ENCODE assay signal across 9 cellular contexts in the genomic region with DNA sequence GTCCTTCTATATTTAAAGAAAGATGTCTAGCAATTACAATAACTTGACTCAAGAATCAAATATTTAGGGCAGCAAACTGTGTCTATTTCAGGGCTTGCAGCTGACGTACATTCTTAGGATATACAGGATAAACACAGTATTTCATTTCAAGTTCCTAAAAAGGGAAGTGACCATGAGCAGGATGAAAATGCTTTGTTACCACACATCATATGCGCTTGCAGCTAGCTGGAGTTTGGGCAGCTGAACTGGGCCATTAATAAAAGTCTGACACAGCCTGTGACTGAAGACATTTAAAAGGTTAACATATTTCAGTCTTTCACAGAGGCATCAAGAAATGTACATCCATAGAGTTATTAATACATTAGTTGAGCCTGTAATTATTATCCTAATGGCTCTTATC.
A peak's percentile ranks its signal among the peaks of the same experiment; 100 is the strongest.
DNase-seq lines count a peak whose midpoint lies in the region; ATAC-seq, FAIRE-seq and TF ChIP-seq lines count a peak whose summit lies in the region.
"Had no signal": no experiment of that assay in that cellular context is flagged by ENCODE, and none has a peak within 500 bp of the region (broad histone marks: within the 10 kb centered on the region; RNA-seq: fewer than 3 reads in every experiment).

No MANE protein-coding gene starts in this region.

- POLR2A ChIA-PET in HepG2 (lab: Yijun Ruan, JAX): no interaction called here

- no peak overlapping the region for H2AFZ ChIP-seq in HepG2 (ENCODE audit: low read length)

- no peak for TF ChIP-seq EP300 in stomach (IDR thresholded peaks at IDR 0.05)
- TF ChIP-seq EP300 in HepG2 (IDR thresholded peaks at IDR 0.05; ENCODE audit: low read depth in 2 of 2, low read length in 2 of 2): no peak
- no peak for TF ChIP-seq EP300 in HepG2 (CRISPR knock-in tag; IDR thresholded peaks at IDR 0.05; ENCODE audit: borderline replicate concordance)

- BruUV-seq in HepG2 (replicated peaks; lab: Mats Ljungman, UMichigan): no TSS peak

- in situ Hi-C loops in HepG2 (cut with HindIII; ENCODE audit: extremely low pct_ligation_motif_present, low pct_unique_long_range_greater_than_20kb): no loop called here

- no peak for TF ChIP-seq RAD21 in HepG2 (CRISPR knock-in tag; IDR thresholded peaks at IDR 0.05)

- intact Hi-C loops in stomach (cut with DNase I; ENCODE audit: low total_unique reads) (no loop called here), HepG2 (cut with micrococcal nuclease; ENCODE audit: unreplicated experiment) (no loop called here)

- H3K79me2 ChIP-seq in HepG2 (ENCODE audit: insufficient read depth, low read length): no peaks in the 10 kb centered on the region

- H3K36me3 ChIP-seq in stomach (no peaks in the 10 kb centered on the region), HepG2 (replicated peaks in 1 of 2; ENCODE audit: control insufficient read depth in 1 of 2, insufficient read depth in 2 of 2, low read length in 2 of 2) (no peaks in the 10 kb centered on the region)
- H3K36me3 ChIP-seq: esophagus squamous epithelium had no signal

- H3K4me1 Mint-ChIP-seq in activated T-cell treated with anti-CD3 and anti-CD28 coated beads, Interleukin-2, amount 50 U/mL, for 4 hours (ENCODE audit: low read depth): peaks cover 52% of the 10 kb centered on the region
- peaks cover 57% of the 10 kb centered on the region for H3K4me1 Mint-ChIP-seq in T-helper 2 cell treated with Interferon-gamma antibody and Interleukin-4, amounts not matched to agents 5 μg/mL and 100 μg/mL, for 36 hours (ENCODE audit: low read depth)

- FAIRE-seq in HepG2 (lab: Jason Lieb, UNC): no peak

- H3K9ac ChIP-seq in HepG2 (ENCODE audit: insufficient read depth, low read depth, low read length): no peak overlapping the region

- H3K4me3 Mint-ChIP-seq in activated T-cell treated with anti-CD3 and anti-CD28 coated beads, Interleukin-2, amount 50 U/mL, for 4 hours: peak overlapping the region; percentile 62
- H3K4me3 Mint-ChIP-seq in T-helper 2 cell treated with Interferon-gamma antibody and Interleukin-4, amounts not matched to agents 5 μg/mL and 100 μg/mL, for 36 hours: peak overlapping the region; percentile 73

- no peaks in the 10 kb centered on the region for H3K27me3 Mint-ChIP-seq in activated T-cell treated with anti-CD3 and anti-CD28 coated beads, Interleukin-2, amount 50 U/mL, for 4 hours (ENCODE audit: low read depth)
- H3K27me3 Mint-ChIP-seq in T-helper 2 cell treated with Interferon-gamma antibody and Interleukin-4, amounts not matched to agents 5 μg/mL and 100 μg/mL, for 36 hours (ENCODE audit: low read depth): no peaks in the 10 kb centered on the region

- H3K9me3 ChIP-seq in stomach (no peaks in the 10 kb centered on the region), HepG2 (ENCODE audit: low read length) (no peaks in the 10 kb centered on the region)
- H3K9me3 ChIP-seq: esophagus squamous epithelium had no signal

- H3K27ac ChIP-seq in stomach: peak overlapping the region; percentile 49 to 74 (median 54)
- no peak overlapping the region for H3K27ac ChIP-seq in HepG2 (ENCODE audit: extremely low read length, insufficient read depth, low read length)

- H3K4me3 ChIP-seq in fibroblast of the aortic adventitia (ENCODE audit: low read depth, low read length) (no peak overlapping the region), stomach (peak overlapping the region in 2 of 4 donors; percentile 1 to 21), HepG2 (replicated peaks in 1 of 3; ENCODE audit: insufficient read depth in 1 of 3, low read depth in 2 of 3, low read length in 3 of 3) (no peak overlapping the region)

- TF ChIP-seq POLR2A in stomach (IDR thresholded peaks at IDR 0.05): no peak
- TF ChIP-seq POLR2A in HepG2 (IDR thresholded peaks at IDR 0.05; ENCODE audit: insufficient read depth in 1 of 2, low read depth in 2 of 2, low read length in 2 of 2): no peak

- CTCF ChIA-PET in HepG2 (lab: Yijun Ruan, JAX; ENCODE audit: low intra/inter-chr PET ratio, low total read pairs): no interaction called here

- TF ChIP-seq CTCF in fibroblast of the aortic adventitia (IDR thresholded peaks at IDR 0.05; ENCODE audit: insufficient read depth, low read length) (no peak), stomach (IDR thresholded peaks at IDR 0.05) (no peak), HepG2 (CRISPR knock-in tag; IDR thresholded peaks at IDR 0.05) (no peak)

- H3K27me3 ChIP-seq in stomach: no peaks in the 10 kb centered on the region
- H3K27me3 ChIP-seq in HepG2 (ENCODE audit: control insufficient read depth in 1 of 2, insufficient read depth in 2 of 2, low read length in 2 of 2): no peaks in the 10 kb centered on the region
- H3K27me3 ChIP-seq: esophagus squamous epithelium had no signal

- no peaks in the 10 kb centered on the region for H3K9me3 Mint-ChIP-seq in activated T-cell treated with anti-CD3 and anti-CD28 coated beads, Interleukin-2, amount 50 U/mL, for 4 hours
- H3K9me3 Mint-ChIP-seq in T-helper 2 cell treated with Interferon-gamma antibody and Interleukin-4, amounts not matched to agents 5 μg/mL and 100 μg/mL, for 36 hours: peaks cover 21% of the 10 kb centered on the region

- ATAC-seq in activated T-cell treated with anti-CD3 and anti-CD28 coated beads, Interleukin-2, amount 50 U/mL, for 4 hours: no peak
- ATAC-seq in GM21360 (IDR thresholded peaks at IDR 0.05; ENCODE audit: unreplicated experiment): no peak
- no peak for ATAC-seq in HepG2

- peak overlapping the region; percentile 89 for H3K27ac Mint-ChIP-seq in T-helper 2 cell treated with Interferon-gamma antibody and Interleukin-4, amounts not matched to agents 5 μg/mL and 100 μg/mL, for 36 hours

- H4K20me1 ChIP-seq in HepG2 (ENCODE audit: insufficient read depth, low read length): no peaks in the 10 kb centered on the region

- DNase-seq in activated T-cell treated with anti-CD3 and anti-CD28 coated beads, Interleukin-2, amount 50 U/mL, for 4 hours: no peak
- no peak for DNase-seq in activated T-cell treated with anti-CD3 and anti-CD28 coated beads, Interleukin-2, amount 50 U/mL, for 48 hours
- DNase-seq in T-helper 2 cell treated with Interferon-gamma antibody and Interleukin-4, amounts not matched to agents 5 μg/mL and 100 μg/mL, for 36 hours (ENCODE audit: low spot score): no peak
- DNase-seq in fibroblast of the aortic adventitia (ENCODE audit: low read depth) (peak; percentile 27), stomach (no peak), NCI-H1694 treated with DMSO at 0.1 percent for 48 hours (lab: John Stamatoyannopoulos, UW) (no peak), HepG2 (ENCODE audit: low spot score) (no peak)
- DNase-seq: esophagus squamous epithelium had no signal

- peaks cover 5 to 43% (median 27%) of the 10 kb centered on the region in 4 donors for H3K4me1 ChIP-seq in stomach
- H3K4me1 ChIP-seq in HepG2 (ENCODE audit: insufficient read depth, low read length): peaks cover 11% of the 10 kb centered on the region

- no peak overlapping the region for H3K4me2 ChIP-seq in HepG2 (ENCODE audit: low read depth, low read length)

- WGBS in stomach, 5 donors: 12 to 28% (median 15%) methylated on average over 2 of the region's 2 CpGs
- 55% methylated on average over 2 of the region's 2 CpGs for WGBS in HepG2 (ENCODE audit: low lambda C conversion rate)

- H3K36me3 Mint-ChIP-seq in activated T-cell treated with anti-CD3 and anti-CD28 coated beads, Interleukin-2, amount 50 U/mL, for 4 hours (ENCODE audit: insufficient read depth): no peaks in the 10 kb centered on the region
- H3K36me3 Mint-ChIP-seq in T-helper 2 cell treated with Interferon-gamma antibody and Interleukin-4, amounts not matched to agents 5 μg/mL and 100 μg/mL, for 36 hours (ENCODE audit: low read depth): peaks cover 20% of the 10 kb centered on the region

TF ChIP-seq in HepG2, 621 proteins besides CTCF, POLR2A, EP300 and RAD21:
- no peak for TF ChIP-seq TRAFD1 (CRISPR knock-in tag; IDR thresholded peaks at IDR 0.05; ENCODE audit: borderline replicate concordance)
- no peak for TF ChIP-seq ZNF878 (CRISPR knock-in tag; IDR thresholded peaks at IDR 0.05)
- no peak for TF ChIP-seq ZNF597 (CRISPR knock-in tag; IDR thresholded peaks at IDR 0.05)
- TF ChIP-seq KDM2A (CRISPR knock-in tag; IDR thresholded peaks at IDR 0.05; ENCODE audit: borderline replicate concordance, low read depth): no peak
- no peak for TF ChIP-seq ZNF841 (CRISPR knock-in tag; IDR thresholded peaks at IDR 0.05; ENCODE audit: borderline replicate concordance)
- TF ChIP-seq SAFB2 (CRISPR knock-in tag; IDR thresholded peaks at IDR 0.05; ENCODE audit: borderline replicate concordance, low read depth): no peak
- no peak for TF ChIP-seq KLF11 (CRISPR knock-in tag; IDR thresholded peaks at IDR 0.05)
- TF ChIP-seq NRL (CRISPR knock-in tag; IDR thresholded peaks at IDR 0.05; ENCODE audit: borderline replicate concordance): no peak
- TF ChIP-seq RARA (CRISPR knock-in tag; IDR thresholded peaks at IDR 0.05): no peak
